ENCODE assay signal across 18 cellular contexts in genomic region chr7:22776964-22777363, GRCh38.
"Had no signal": no experiment of that assay in that cellular context is flagged by ENCODE, and none has a peak within 500 bp of the region (broad histone marks: within the 10 kb centered on the region; RNA-seq: fewer than 3 reads in every experiment).

No MANE protein-coding gene starts in this region.

- H3K27me3 ChIP-seq: SJSA1 had no signal

- H3K4me3 ChIP-seq: SJSA1, SK-N-MC had no signal

- H3K9me3 ChIP-seq: SJSA1 had no signal

- H3K36me3 ChIP-seq: SJSA1 had no signal

- H3K27ac ChIP-seq: SJSA1, SK-N-MC had no signal

- DNase-seq: Karpas-422, KG1, MM.1S, NCI-H1092 treated with DMSO at 0.1 percent for 48 hours, NCI-H1436, NCI-H187, NCI-H2029, NCI-H2081 treated with DMSO at 0.1 percent for 48 hours, NCI-H2171 treated with DMSO at 0.1 percent for 48 hours, NCI-H2227 treated with DMSO at 0.1 percent for 48 hours, NCI-H510A, NCI-H524 treated with DMSO at 0.1 percent for 48 hours, NCI-H82, Right ventricle myocardium superior, RPMI8226, SIG-M5 had no signal
